Comparison of ENCODE assay signal across 21 cellular contexts in the genomic region with DNA sequence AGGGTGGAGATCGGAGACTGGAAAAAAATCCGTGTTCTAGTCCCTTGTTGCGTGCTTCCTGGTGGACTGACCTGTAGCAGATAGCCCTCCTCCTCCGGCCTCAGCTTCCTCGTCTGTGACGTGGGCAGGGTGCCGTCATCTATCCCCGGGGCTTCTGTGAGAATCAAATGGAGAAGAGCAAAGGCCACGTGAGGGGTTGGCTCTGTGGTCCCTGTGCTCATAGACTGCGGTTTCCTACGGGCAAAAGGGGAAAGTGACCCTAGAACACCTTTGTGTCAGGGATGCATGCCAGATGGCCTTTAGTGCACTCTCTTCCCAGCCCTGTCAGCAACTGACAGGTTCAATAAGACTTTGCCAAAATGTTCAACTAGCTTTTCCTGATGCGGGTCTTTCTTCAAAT. TPM values are rescaled to one million over a fixed set of nuclear protein-coding genes. Genes with fewer than 3 reads are reported as not detected.
DNase-seq lines count a peak whose midpoint lies in the region; ATAC-seq and TF ChIP-seq lines count a peak whose summit lies in the region.
"Had no signal": no experiment of that assay in that cellular context is flagged by ENCODE, and none has a peak within 500 bp of the region (broad histone marks: within the 10 kb centered on the region; RNA-seq: fewer than 3 reads in every experiment).

No MANE protein-coding gene starts in this region.

- no peak for TF ChIP-seq EP300 in upper lobe of left lung (IDR thresholded peaks at IDR 0.05)

- H3K27ac ChIP-seq in ascending aorta, result peak overlapping the region; percentile 46 to 64
- peak overlapping the region; percentile 41 to 78 (median 59) for H3K27ac ChIP-seq in right lobe of liver
- H3K27ac ChIP-seq in upper lobe of left lung, result peak overlapping the region in 3 of 4 donors; percentile 8 to 54 (median 30)
- no peak overlapping the region for H3K27ac ChIP-seq in smooth muscle cell (ENCODE audit: low read depth)

- no peak overlapping the region for H3K4me2 ChIP-seq in smooth muscle cell

- intact Hi-C loops in Right ventricle myocardium inferior (cut with DNase I) (no loop called here), cardiac septum (cut with DNase I) (no loop called here), ascending aorta (cut with DNase I) (no loop called here), right lobe of liver (cut with DNase I) (no loop called here)

- TF ChIP-seq POLR2A in right lobe of liver (IDR thresholded peaks at IDR 0.05) (no peak), upper lobe of left lung (IDR thresholded peaks at IDR 0.05) (no peak)

- DNase-seq in Right ventricle myocardium inferior (ENCODE audit: missing footprints) (no peak), cardiac septum (ENCODE audit: low spot score) (no peak), ascending aorta (ENCODE audit: low spot score in 2 of 2) (no peak), right lobe of liver (peak; percentile 79 to 85 (median 85)), upper lobe of left lung (no peak), NCI-H1417 (lab: John Stamatoyannopoulos, UW) (no peak), smooth muscle cell (lab: John Stamatoyannopoulos, UW; ENCODE audit: unreplicated experiment) (no peak)
- DNase-seq: BE2C; Caco-2; CD4-positive, alpha-beta T cell; GF-D8; Kasumi-1; MG63; NCI-H1048; NCI-H1436 treated with DMSO at 0.1 percent for 48 hours; NCI-H2029 treated with DMSO at 0.1 percent for 48 hours; NCI-H2171; NCI-H446; NCI-H69 had no signal

- ATAC-seq in Right ventricle myocardium inferior, result peak; percentile 40
- ATAC-seq in right lobe of liver, result peak; percentile 93 to 95 (median 94)
- no peak for ATAC-seq in upper lobe of left lung (ENCODE audit: low FRiP score in 2 of 2)
- no peak for ATAC-seq in HG02884 (IDR thresholded peaks at IDR 0.05; ENCODE audit: unreplicated experiment)

- H3K4me1 ChIP-seq in ascending aorta, result peaks cover 5 to 28% of the 10 kb centered on the region in 2 donors
- peaks cover 0 to 39% (median 15%) of the 10 kb centered on the region in 4 donors for H3K4me1 ChIP-seq in right lobe of liver
- H3K4me1 ChIP-seq in upper lobe of left lung, result peaks cover 29 to 58% (median 44%) of the 10 kb centered on the region in 4 donors
- peaks cover 10% of the 10 kb centered on the region for H3K4me1 ChIP-seq in smooth muscle cell (ENCODE audit: low read depth)
- H3K4me1 ChIP-seq: HAP-1 had no signal

- H3K4me3 ChIP-seq in ascending aorta (no peak overlapping the region), right lobe of liver (no peak overlapping the region), upper lobe of left lung (no peak overlapping the region), smooth muscle cell (no peak overlapping the region)
- H3K4me3 ChIP-seq: HAP-1, MG63 had no signal

- H3F3A ChIP-seq in smooth muscle cell (ENCODE audit: low read depth), result no peaks in the 10 kb centered on the region

- peaks cover 5% of the 10 kb centered on the region for H4K20me1 ChIP-seq in smooth muscle cell (ENCODE audit: low read depth)

- TF ChIP-seq CTCF in ascending aorta (IDR thresholded peaks at IDR 0.05) (no peak), right lobe of liver (IDR thresholded peaks at IDR 0.05) (no peak), upper lobe of left lung (IDR thresholded peaks at IDR 0.05) (no peak), smooth muscle cell (IDR thresholded peaks at IDR 0.05; ENCODE audit: borderline replicate concordance, insufficient read depth, poor library complexity, severe bottlenecking) (no peak)

- peaks cover 18% of the 10 kb centered on the region for H3K79me2 ChIP-seq in smooth muscle cell (ENCODE audit: low read depth)

- H2AFZ ChIP-seq in smooth muscle cell (ENCODE audit: low read depth), result no peak overlapping the region

- H3K36me3 ChIP-seq in ascending aorta (no peaks in the 10 kb centered on the region), right lobe of liver (no peaks in the 10 kb centered on the region), upper lobe of left lung (no peaks in the 10 kb centered on the region), smooth muscle cell (ENCODE audit: low read depth) (no peaks in the 10 kb centered on the region)
- H3K36me3 ChIP-seq: BE2C, HAP-1, MG63 had no signal

- WGBS in right lobe of liver (ENCODE audit: insufficient coverage, low coverage, low lambda C conversion rate, missing lambda C conversion rate), result 19% methylated on average over 4 of the region's 12 CpGs
- WGBS in upper lobe of left lung, 2 donors, result 91% methylated on average over 11 to 12 of the region's 12 CpGs
- WGBS in smooth muscle cell (ENCODE audit: low lambda C conversion rate), result 89% methylated on average over 12 of the region's 12 CpGs

- H3K9me3 ChIP-seq in ascending aorta (no peaks in the 10 kb centered on the region), right lobe of liver (no peaks in the 10 kb centered on the region), upper lobe of left lung (no peaks in the 10 kb centered on the region), smooth muscle cell (replicated peaks; ENCODE audit: low read depth) (no peaks in the 10 kb centered on the region)
- H3K9me3 ChIP-seq: BE2C, Caco-2, HAP-1, MG63 had no signal

- H3K9ac ChIP-seq in smooth muscle cell (ENCODE audit: low read depth), result no peak overlapping the region

- H3K27me3 ChIP-seq in ascending aorta (no peaks in the 10 kb centered on the region), right lobe of liver (no peaks in the 10 kb centered on the region), upper lobe of left lung (no peaks in the 10 kb centered on the region), smooth muscle cell (ENCODE audit: low read depth) (no peaks in the 10 kb centered on the region)
- H3K27me3 ChIP-seq: BE2C, MG63 had no signal

RNA-seq across cellular contexts. Expression of a gene that starts 33.7 kb away (rescaled TPM):
- total RNA-seq in Right ventricle myocardium inferior, result 48.6 TPM
- 17.6 TPM for total RNA-seq in cardiac septum
- 75.5 TPM for total RNA-seq in ascending aorta
- 10 to 100 TPM in 1 of 6 experiments, 1 to 10 TPM in 5; 5.9 to 11.5 (median 7.9) TPM for total RNA-seq in right lobe of liver
- 10 to 100 TPM; 38.6 to 80.9 (median 61.1) TPM for total RNA-seq in upper lobe of left lung
- 5.2 and 7.0 TPM in 2 replicates for total RNA-seq in smooth muscle cell
- polyA plus RNA-seq in smooth muscle cell, result 4.4 and 5.0 TPM in 2 replicates

Comparison
In these comparisons a context has a peak if more than half of its experiments do, and no peak if none do; other contexts are left out.
1. ATAC-seq: peak in Right ventricle myocardium inferior (single experiment) and right lobe of liver (4 of 4); none in upper lobe of left lung (0 of 2) and HG02884 (single experiment).
2. DNase-seq: peak in right lobe of liver (3 of 3); none in Right ventricle myocardium inferior (single experiment), cardiac septum (single experiment), ascending aorta (0 of 2), upper lobe of left lung (0 of 2), NCI-H1417 (0 of 3) and smooth muscle cell (single experiment).